In the genomic region with DNA sequence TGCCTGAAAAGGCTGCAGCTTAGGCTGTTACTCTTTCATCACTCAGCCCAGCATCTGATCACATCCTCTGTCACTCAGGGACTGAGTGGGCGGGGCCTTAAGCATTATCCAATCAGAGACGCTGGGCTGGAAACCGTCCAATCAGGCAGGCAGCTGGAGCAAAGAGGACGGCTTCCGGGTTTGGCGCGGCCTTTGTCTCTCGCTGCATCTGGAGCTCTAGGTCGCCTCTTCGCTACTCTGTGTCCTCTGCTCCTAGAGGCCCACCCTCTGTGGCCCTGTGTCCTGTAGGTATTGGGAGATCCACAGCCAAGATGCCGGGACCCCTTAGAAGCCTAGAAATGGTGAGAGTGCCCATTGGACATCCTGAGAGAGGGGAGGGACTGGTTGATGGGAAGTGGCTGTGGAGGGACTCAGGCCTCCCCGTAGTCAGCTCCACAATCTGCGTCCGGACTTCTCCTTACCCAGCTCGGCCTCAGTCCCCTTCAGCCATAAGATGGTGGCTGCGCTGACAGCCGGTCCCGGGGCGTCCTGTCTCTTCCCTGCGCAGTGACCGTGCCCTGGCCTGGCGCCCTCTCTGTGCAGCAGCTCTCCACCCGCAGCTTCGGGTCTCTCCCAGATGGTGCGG, we compare ENCODE assay signal across 8 cellular contexts. TPM values are rescaled to one million over a fixed set of nuclear protein-coding genes. Genes with fewer than 3 reads are reported as not detected.
DNase-seq lines count a peak whose midpoint lies in the region; ATAC-seq and TF ChIP-seq lines count a peak whose summit lies in the region.

A gene (plus strand): TSS at position 195 of the 625 bp plus-strand sequence. CDS start 117 bp downstream, at position 312.

- H3K4me1 ChIP-seq in endodermal cell (ENCODE audit: control insufficient read depth, insufficient read depth, low read length) = no peaks in the 10 kb centered on the region

- WGBS in endodermal cell (ENCODE audit: insufficient coverage in 1 of 2, insufficient read length in 1 of 2), 2 experiments = 3 to 14% methylated on average over 15 to 25 of the region's 25 CpGs

- ATAC-seq in memory B cell (ENCODE audit: low read depth) = peak; percentile 97

- peaks cover 22% of the 10 kb centered on the region for H3K9me3 Mint-ChIP-seq in endodermal cell
- peaks cover 10% of the 10 kb centered on the region for H3K9me3 Mint-ChIP-seq in memory B cell

- H3K4me3 Mint-ChIP-seq in endodermal cell = peak within 1 kb of the TSS; percentile 99
- peak within 1 kb of the TSS; percentile 98 for H3K4me3 Mint-ChIP-seq in memory B cell

- peak within 1 kb of the TSS; percentile 97 for H3K27ac ChIP-seq in endodermal cell (ENCODE audit: low read depth, low read length)

- H3K36me3 Mint-ChIP-seq in endodermal cell (ENCODE audit: low read depth) (peaks cover 40% of the 10 kb centered on the region), memory B cell (peaks cover 24% of the 10 kb centered on the region)

- H3K27me3 ChIP-seq in endodermal cell (ENCODE audit: control insufficient read depth, insufficient read depth, low read length, poor library complexity, severe bottlenecking) = no peaks in the 10 kb centered on the region

- H3K9ac ChIP-seq in endodermal cell (ENCODE audit: extremely low read depth, low read length, poor library complexity, severe bottlenecking) = peak within 1 kb of the TSS; percentile 84

- H3K4me3 ChIP-seq in endodermal cell (ENCODE audit: low read length) = peak within 1 kb of the TSS; percentile 93

- H3K4me1 Mint-ChIP-seq in endodermal cell (peaks cover 27% of the 10 kb centered on the region), memory B cell (peaks cover 18% of the 10 kb centered on the region)

- peaks cover 34% of the 10 kb centered on the region for H3K36me3 ChIP-seq in endodermal cell (ENCODE audit: control insufficient read depth, insufficient read depth, low read length)

- H3K9me3 ChIP-seq in endodermal cell (ENCODE audit: control insufficient read depth, low read length) = peaks cover 50% of the 10 kb centered on the region

- TF ChIP-seq CTCF in endodermal cell (conservative IDR thresholded peaks at IDR 0.05) = no peak

- H3K27ac Mint-ChIP-seq in endodermal cell = peak within 1 kb of the TSS; percentile 99
- H3K27ac Mint-ChIP-seq in memory B cell = peak within 1 kb of the TSS; percentile 86

- peak; percentile 97 for DNase-seq in EH (ENCODE audit: low read depth)
- DNase-seq in HCEC 1CT = peak; percentile 88
- peak; percentile 66 for DNase-seq in NCI-H2171 treated with DMSO at 0.1 percent for 48 hours (lab: John Stamatoyannopoulos, UW)
- DNase-seq in activated CD8-positive, alpha-beta memory T cell treated with anti-CD3 and anti-CD28 coated beads for 4 hours (ENCODE audit: low read depth in 2 of 2) = peak; percentile 75 to 85
- peak; percentile 99 for DNase-seq in endodermal cell
- DNase-seq in memory B cell (ENCODE audit: low spot score in 2 of 2) = peak; percentile 86 to 90
- DNase-seq in stimulated activated CD4-positive, alpha-beta T cell treated with anti-CD3 and anti-CD28 coated beads, TNF-alpha, amount 100 ng/mL, for 4 hours (ENCODE audit: low read depth in 3 of 3) = peak; percentile 63 to 85 (median 76)
- no peak for DNase-seq in SKM-1 treated with dmso at 0.1 percent for 144 hours (lab: John Stamatoyannopoulos, UW; ENCODE audit: unreplicated experiment)

- no peaks in the 10 kb centered on the region for H3K27me3 Mint-ChIP-seq in endodermal cell (ENCODE audit: insufficient read depth)
- H3K27me3 Mint-ChIP-seq in memory B cell = no peaks in the 10 kb centered on the region

RNA-seq across cellular contexts. Expression of the gene that starts here (rescaled TPM):
- total RNA-seq in endodermal cell = 10 to 100 TPM; 20.4 to 27.6 TPM
- polyA plus RNA-seq in endodermal cell (2013, experiment 1 of 2) = 10.1 TPM
- 9.5 TPM for polyA plus RNA-seq in endodermal cell (2013, experiment 2 of 2)
